1 cellular context compared by ENCODE assay signal in the genomic region with DNA sequence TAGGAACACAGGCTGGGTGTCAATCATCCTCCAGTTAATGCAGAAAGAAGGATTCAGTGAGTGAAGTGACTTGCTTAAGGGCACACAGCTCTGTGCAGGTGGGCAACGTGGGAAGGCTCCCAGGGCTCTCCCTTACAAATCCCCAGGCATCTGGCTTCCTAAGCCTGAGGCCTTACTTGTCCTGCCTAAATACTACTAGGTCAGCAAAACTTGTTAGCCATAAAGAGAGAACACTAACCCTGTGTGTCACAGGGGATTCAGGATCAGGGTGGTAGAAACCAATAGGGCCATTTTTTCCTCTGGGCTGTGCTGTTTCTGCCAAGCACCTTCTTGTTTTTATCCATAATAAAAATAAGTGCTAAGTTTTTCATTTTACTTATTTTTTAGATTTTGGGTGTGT.
TF ChIP-seq lines count a peak whose summit lies in the region.

No MANE protein-coding gene starts in this region.

TF ChIP-seq in HCT116, 20 proteins besides CTCF, POLR2A, EP300 and RAD21:
- TF ChIP-seq JUND (IDR thresholded peaks at IDR 0.05) (no peak), FOSL1 (IDR thresholded peaks at IDR 0.05; ENCODE audit: low read depth) (no peak), CBX3 (IDR thresholded peaks at IDR 0.05; ENCODE audit: low read depth) (no peak), CEBPB (IDR thresholded peaks at IDR 0.05; ENCODE audit: low read depth) (no peak), ELF1 (IDR thresholded peaks at IDR 0.05; ENCODE audit: borderline replicate concordance, low read depth) (no peak), POLR2AphosphoS5 (IDR thresholded peaks at IDR 0.05; ENCODE audit: low read depth, low read length) (no peak), SP1 (IDR thresholded peaks at IDR 0.05; ENCODE audit: low read depth) (no peak)
- TF ChIP-seq, protein P1, sequence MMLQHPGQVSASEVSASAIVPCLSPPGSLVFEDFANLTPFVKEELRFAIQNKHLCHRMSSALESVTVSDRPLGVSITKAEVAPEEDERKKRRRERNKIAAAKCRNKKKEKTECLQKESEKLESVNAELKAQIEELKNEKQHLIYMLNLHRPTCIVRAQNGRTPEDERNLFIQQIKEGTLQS (IDR thresholded peaks at IDR 0.05) = no peak
